ENCODE assay signal across 11 cellular contexts in the genomic region with DNA sequence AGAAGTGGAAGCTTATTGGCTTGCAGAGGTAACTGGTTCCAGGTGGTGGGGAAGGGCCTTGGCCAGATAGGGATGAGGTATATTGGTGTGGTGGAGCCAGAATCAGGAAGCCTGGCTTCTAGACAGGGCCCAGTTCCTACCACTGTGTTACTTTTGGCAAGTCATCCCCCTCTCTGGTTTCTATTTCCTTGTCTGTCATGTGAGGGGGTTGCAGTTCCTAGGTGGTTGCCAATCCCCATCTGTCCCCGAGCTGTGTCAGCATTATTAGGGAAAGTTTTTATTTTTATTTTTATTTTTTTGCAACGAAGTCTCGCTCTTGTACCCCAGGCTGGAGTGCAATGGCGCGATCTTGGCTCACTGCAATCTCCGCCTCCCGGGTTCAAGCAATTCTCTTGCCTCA. TPM values are rescaled to one million over a fixed set of nuclear protein-coding genes. Genes with fewer than 3 reads are reported as not detected.
DNase-seq lines count a peak whose midpoint lies in the region; ATAC-seq and TF ChIP-seq lines count a peak whose summit lies in the region.
"Had no signal": no experiment of that assay in that cellular context is flagged by ENCODE, and none has a peak within 500 bp of the region (broad histone marks: within the 10 kb centered on the region; RNA-seq: fewer than 3 reads in every experiment).

No MANE protein-coding gene starts in this region.

- H2AFZ ChIP-seq in mesenchymal stem cell (ENCODE audit: low read depth, low read length), result no peak overlapping the region

- H4K8ac ChIP-seq in mesenchymal stem cell (ENCODE audit: low read length), result no peak overlapping the region

- no peak overlapping the region for H3K18ac ChIP-seq in mesenchymal stem cell (ENCODE audit: low read depth in 1 of 2, low read length in 2 of 2)

- TF ChIP-seq CTCF in natural killer cell (IDR thresholded peaks at IDR 0.05), result no peak

- WGBS in mesenchymal stem cell, result 96% methylated on average over 7 of the region's 7 CpGs

- H3K4me3 ChIP-seq in mesenchymal stem cell (ENCODE audit: insufficient read depth in 1 of 2, low read depth in 1 of 2, low read length in 2 of 2), result peak overlapping the region in 1 of 2 experiments; percentile 63
- H3K4me3 ChIP-seq: SJCRH30 had no signal

- no peak overlapping the region for H3K4me2 ChIP-seq in mesenchymal stem cell (ENCODE audit: low read length, poor library complexity, severe bottlenecking)

- DNase-seq in natural killer cell treated with Interleukin-12 subunit alpha and Interleukin-12 subunit beta and Interleukin-15 and Interleukin-18, amount 100 ng/mL, for 72 hours (ENCODE audit: low spot score), result no peak
- DNase-seq in natural killer cell (no peak), mesenchymal stem cell (no peak), Right ventricle myocardium inferior (ENCODE audit: missing footprints) (no peak)
- DNase-seq in activated naive CD8-positive, alpha-beta T cell treated with anti-CD3 and anti-CD28 coated beads, Interleukin-2, amount 10 ng/mL, durations not matched to agents 7 days and 5 days, result no peak
- no peak for DNase-seq in stimulated activated CD4-positive, alpha-beta T cell treated with anti-CD3 and anti-CD28 coated beads, Interleukin-1b, Interleukin-23, amount 100 ng/mL, for 48 hours
- DNase-seq: cortex of kidney, NCI-H1930, SJCRH30 had no signal

- no peak overlapping the region for H3K14ac ChIP-seq in mesenchymal stem cell (ENCODE audit: low read length in 2 of 2)

- no peak overlapping the region for H3K27ac ChIP-seq in mesenchymal stem cell (ENCODE audit: low read length, poor library complexity, severe bottlenecking)
- H3K27ac ChIP-seq: SJCRH30 had no signal

- peak overlapping the region; percentile 27 for H3K4me3 Mint-ChIP-seq in natural killer cell treated with Interleukin-12 subunit alpha and Interleukin-12 subunit beta and Interleukin-15 and Interleukin-18, amount 100 ng/mL, for 72 hours
- no peak overlapping the region for H3K4me3 Mint-ChIP-seq in natural killer cell
- H3K4me3 Mint-ChIP-seq in activated naive CD8-positive, alpha-beta T cell treated with anti-CD3 and anti-CD28 coated beads, Interleukin-2, amount 10 ng/mL, durations not matched to agents 7 days and 5 days, result peak overlapping the region; percentile 97

- peak overlapping the region in 1 of 2 donors; percentile 43 for H3K27ac Mint-ChIP-seq in natural killer cell treated with Interleukin-12 subunit alpha and Interleukin-12 subunit beta and Interleukin-15 and Interleukin-18, amount 100 ng/mL, for 72 hours
- no peak overlapping the region for H3K27ac Mint-ChIP-seq in natural killer cell
- H3K27ac Mint-ChIP-seq in activated naive CD8-positive, alpha-beta T cell treated with anti-CD3 and anti-CD28 coated beads, Interleukin-2, amount 10 ng/mL, durations not matched to agents 7 days and 5 days, result no peak overlapping the region

- H3K9ac ChIP-seq in mesenchymal stem cell (ENCODE audit: low read length), result peak overlapping the region; percentile 57

- no peak for ATAC-seq in natural killer cell treated with Interleukin-12 subunit alpha and Interleukin-12 subunit beta and Interleukin-15 and Interleukin-18, amount 100 ng/mL, for 72 hours
- ATAC-seq in natural killer cell (no peak), GM21360 (IDR thresholded peaks at IDR 0.05; ENCODE audit: unreplicated experiment) (no peak), Right ventricle myocardium inferior (no peak), GM21528 (IDR thresholded peaks at IDR 0.05; ENCODE audit: low FRiP score, unreplicated experiment) (no peak)
- no peak for ATAC-seq in activated naive CD8-positive, alpha-beta T cell treated with anti-CD3 and anti-CD28 coated beads, Interleukin-2, amount 10 ng/mL, durations not matched to agents 7 days and 5 days (ENCODE audit: low read depth)

- no peak overlapping the region for H4K91ac ChIP-seq in mesenchymal stem cell (ENCODE audit: low read length)

- H2BK5ac ChIP-seq in mesenchymal stem cell (ENCODE audit: low read depth, low read length, poor library complexity, severe bottlenecking), result no peak overlapping the region

- H3K4me1 ChIP-seq in mesenchymal stem cell (ENCODE audit: control insufficient read depth, insufficient read depth, low read depth, low read length), result peaks cover 39% of the 10 kb centered on the region

- no peak overlapping the region for H2BK12ac ChIP-seq in mesenchymal stem cell (ENCODE audit: low read length in 2 of 2)

- no peak overlapping the region for H2AK5ac ChIP-seq in mesenchymal stem cell (ENCODE audit: low read length, severe bottlenecking)

- no peak overlapping the region for H2BK15ac ChIP-seq in mesenchymal stem cell (ENCODE audit: low read depth, poor library complexity, severe bottlenecking)

- peaks cover 9% of the 10 kb centered on the region for H3K36me3 Mint-ChIP-seq in natural killer cell treated with Interleukin-12 subunit alpha and Interleukin-12 subunit beta and Interleukin-15 and Interleukin-18, amount 100 ng/mL, for 72 hours
- no peaks in the 10 kb centered on the region for H3K36me3 Mint-ChIP-seq in natural killer cell
- peaks cover 17% of the 10 kb centered on the region for H3K36me3 Mint-ChIP-seq in activated naive CD8-positive, alpha-beta T cell treated with anti-CD3 and anti-CD28 coated beads, Interleukin-2, amount 10 ng/mL, durations not matched to agents 7 days and 5 days

- H3K27me3 Mint-ChIP-seq in natural killer cell treated with Interleukin-12 subunit alpha and Interleukin-12 subunit beta and Interleukin-15 and Interleukin-18, amount 100 ng/mL, for 72 hours, result no peaks in the 10 kb centered on the region
- H3K27me3 Mint-ChIP-seq in natural killer cell (ENCODE audit: low read depth in 2 of 2), result no peaks in the 10 kb centered on the region
- no peaks in the 10 kb centered on the region for H3K27me3 Mint-ChIP-seq in activated naive CD8-positive, alpha-beta T cell treated with anti-CD3 and anti-CD28 coated beads, Interleukin-2, amount 10 ng/mL, durations not matched to agents 7 days and 5 days

- H3K79me1 ChIP-seq in mesenchymal stem cell (replicated peaks; ENCODE audit: low read length, poor library complexity, severe bottlenecking), result peaks cover 39% of the 10 kb centered on the region

- H3K4ac ChIP-seq in mesenchymal stem cell (ENCODE audit: low read depth in 1 of 2, low read length in 2 of 2), result no peak overlapping the region

- no peak overlapping the region for H2BK120ac ChIP-seq in mesenchymal stem cell (ENCODE audit: low read depth, low read length)

- intact Hi-C loops in natural killer cell (cut with micrococcal nuclease) (no loop called here), Right ventricle myocardium inferior (cut with DNase I) (loop anchor here (5.0 kb wide), 1 partner anchor 96 kb away; no protein-coding TSS in a partner anchor)

- no peaks in the 10 kb centered on the region for H3K9me3 ChIP-seq in mesenchymal stem cell (ENCODE audit: control insufficient read depth, low read length)
- H3K9me3 ChIP-seq: SJCRH30 had no signal

- H3K23ac ChIP-seq in mesenchymal stem cell (ENCODE audit: low read length in 2 of 2), result no peak overlapping the region

- POLR2A ChIA-PET in activated naive CD8-positive, alpha-beta T cell treated with anti-CD3 and anti-CD28 coated beads, Interleukin-2, amount 10 ng/mL, durations not matched to agents 7 days and 5 days (lab: Charles Lee), result interaction anchor here (0.5 to 0.6 kb wide), 2 partner anchors 14 to 1943 kb away, joined by 3 read pairs; no protein-coding TSS in a partner anchor

- H3K4me1 Mint-ChIP-seq in natural killer cell treated with Interleukin-12 subunit alpha and Interleukin-12 subunit beta and Interleukin-15 and Interleukin-18, amount 100 ng/mL, for 72 hours (ENCODE audit: low read depth in 2 of 2), result peaks cover 59% of the 10 kb centered on the region in 2 donors
- H3K4me1 Mint-ChIP-seq in natural killer cell, result peaks cover 71 to 78% of the 10 kb centered on the region in 2 donors
- H3K4me1 Mint-ChIP-seq in activated naive CD8-positive, alpha-beta T cell treated with anti-CD3 and anti-CD28 coated beads, Interleukin-2, amount 10 ng/mL, durations not matched to agents 7 days and 5 days, result peaks cover 57% of the 10 kb centered on the region

- H3K9me3 Mint-ChIP-seq in natural killer cell treated with Interleukin-12 subunit alpha and Interleukin-12 subunit beta and Interleukin-15 and Interleukin-18, amount 100 ng/mL, for 72 hours, result no peaks in the 10 kb centered on the region
- H3K9me3 Mint-ChIP-seq in natural killer cell, result no peaks in the 10 kb centered on the region
- H3K9me3 Mint-ChIP-seq in activated naive CD8-positive, alpha-beta T cell treated with anti-CD3 and anti-CD28 coated beads, Interleukin-2, amount 10 ng/mL, durations not matched to agents 7 days and 5 days, result no peaks in the 10 kb centered on the region

- H3K36me3 ChIP-seq in mesenchymal stem cell (ENCODE audit: control insufficient read depth in 1 of 2, insufficient read depth in 2 of 2, low read depth in 1 of 2, low read length in 2 of 2), result peaks cover 52 to 63% of the 10 kb centered on the region in 2 experiments

- no peaks in the 10 kb centered on the region for H3K27me3 ChIP-seq in mesenchymal stem cell (ENCODE audit: control insufficient read depth in 1 of 2, insufficient read depth in 1 of 2, low read length in 2 of 2)
- H3K27me3 ChIP-seq: SJCRH30 had no signal

RNA-seq across cellular contexts. Expression of a gene that starts 3.0 kb away (rescaled TPM):
- total RNA-seq in natural killer cell treated with Interleukin-12 subunit alpha and Interleukin-12 subunit beta and Interleukin-15 and Interleukin-18, amount 100 ng/mL, for 72 hours, result 10 to 100 TPM; 29.1 to 32.1 TPM
- 10 to 100 TPM; 33.5 to 48.5 (median 39.2) TPM for total RNA-seq in natural killer cell
- total RNA-seq in activated naive CD8-positive, alpha-beta T cell treated with anti-CD3 and anti-CD28 coated beads, Interleukin-2, amount 10 ng/mL, durations not matched to agents 7 days and 5 days, result 10 to 100 TPM; 34.5 to 35.2 TPM
- 10.0 TPM for polyA plus RNA-seq in mesenchymal stem cell (2013, experiment 1 of 2)
- 9.7 TPM for polyA plus RNA-seq in mesenchymal stem cell (2013, experiment 2 of 2)
- 11.8 TPM for total RNA-seq in Right ventricle myocardium inferior

RNA-seq across cellular contexts. Expression of a gene that starts 3.3 kb away (rescaled TPM):
- 100 to 1,000 TPM in 1 of 2 donors, 10 to 100 TPM in 1; 65.6 to 144 TPM for total RNA-seq in natural killer cell treated with Interleukin-12 subunit alpha and Interleukin-12 subunit beta and Interleukin-15 and Interleukin-18, amount 100 ng/mL, for 72 hours
- total RNA-seq in natural killer cell (10 to 100 TPM; 38.1 to 59.7 (median 53.2) TPM), Right ventricle myocardium inferior (10.4 TPM)
- total RNA-seq in activated naive CD8-positive, alpha-beta T cell treated with anti-CD3 and anti-CD28 coated beads, Interleukin-2, amount 10 ng/mL, durations not matched to agents 7 days and 5 days, result 10 to 100 TPM; 61.5 to 61.7 TPM
- polyA plus RNA-seq in mesenchymal stem cell (2013, experiment 1 of 2), result 12.8 TPM
- 12.5 TPM for polyA plus RNA-seq in mesenchymal stem cell (2013, experiment 2 of 2)

RNA-seq across cellular contexts. Expression of a gene that starts 45.2 kb away (rescaled TPM):
- 10 to 100 TPM; 24.8 to 70.6 TPM for total RNA-seq in natural killer cell treated with Interleukin-12 subunit alpha and Interleukin-12 subunit beta and Interleukin-15 and Interleukin-18, amount 100 ng/mL, for 72 hours
- 10 to 100 TPM in 2 of 3 donors, 1 to 10 TPM in 1; 8.8 to 19.2 (median 17.3) TPM for total RNA-seq in natural killer cell
- 10 to 100 TPM; 45.4 to 48.1 TPM for total RNA-seq in activated naive CD8-positive, alpha-beta T cell treated with anti-CD3 and anti-CD28 coated beads, Interleukin-2, amount 10 ng/mL, durations not matched to agents 7 days and 5 days
- 5.4 TPM for polyA plus RNA-seq in mesenchymal stem cell (2013, experiment 1 of 2)
- polyA plus RNA-seq in mesenchymal stem cell (2013, experiment 2 of 2), result 5.5 TPM
- 9.9 TPM for total RNA-seq in Right ventricle myocardium inferior

RNA-seq across cellular contexts. Expression of a gene that starts 57.7 kb away (rescaled TPM):
- total RNA-seq in natural killer cell treated with Interleukin-12 subunit alpha and Interleukin-12 subunit beta and Interleukin-15 and Interleukin-18, amount 100 ng/mL, for 72 hours, result 1 to 10 TPM; 6.8 to 8.1 TPM
- 10 to 100 TPM; 10.6 to 12.8 (median 11.3) TPM for total RNA-seq in natural killer cell
- total RNA-seq in activated naive CD8-positive, alpha-beta T cell treated with anti-CD3 and anti-CD28 coated beads, Interleukin-2, amount 10 ng/mL, durations not matched to agents 7 days and 5 days, result 10 to 100 TPM; 14.0 to 14.7 TPM
- 3.5 TPM for polyA plus RNA-seq in mesenchymal stem cell (2013, experiment 1 of 2)
- 3.6 TPM for polyA plus RNA-seq in mesenchymal stem cell (2013, experiment 2 of 2)
- 31.3 TPM for total RNA-seq in Right ventricle myocardium inferior

RNA-seq across cellular contexts. Expression of a gene that starts 59.5 kb away (rescaled TPM):
- not detected for total RNA-seq in natural killer cell treated with Interleukin-12 subunit alpha and Interleukin-12 subunit beta and Interleukin-15 and Interleukin-18, amount 100 ng/mL, for 72 hours
- total RNA-seq in natural killer cell (under 1 TPM in 1 of 3 donors, not detected in 2; 0.28 TPM), Right ventricle myocardium inferior (not detected)
- total RNA-seq in activated naive CD8-positive, alpha-beta T cell treated with anti-CD3 and anti-CD28 coated beads, Interleukin-2, amount 10 ng/mL, durations not matched to agents 7 days and 5 days, result not detected
- not detected for polyA plus RNA-seq in mesenchymal stem cell (2013, experiment 1 of 2)
- polyA plus RNA-seq in mesenchymal stem cell (2013, experiment 2 of 2), result not detected
- total RNA-seq: SJCRH30 had no signal
